ENCODE assay signal across 11 cellular contexts in the genomic region with DNA sequence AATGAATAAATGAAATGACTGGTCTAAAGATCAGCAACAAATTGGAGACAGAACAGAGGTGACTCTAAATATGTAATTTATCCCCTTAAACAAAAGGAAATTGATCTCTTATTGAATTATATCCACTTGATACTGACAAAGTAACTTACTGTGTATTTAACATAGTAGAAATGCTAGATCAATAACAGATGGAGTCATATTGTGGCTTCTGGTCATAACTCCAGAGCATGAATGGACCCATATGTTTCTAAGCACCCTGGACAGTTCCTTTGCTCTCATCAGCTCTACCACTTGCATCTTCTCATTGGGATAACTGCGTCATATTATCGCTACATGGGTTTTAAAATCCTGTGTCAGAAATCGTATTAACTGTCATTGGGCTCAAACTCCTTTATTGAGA.
DNase-seq lines count a peak whose midpoint lies in the region; ATAC-seq and TF ChIP-seq lines count a peak whose summit lies in the region.
"Had no signal": no experiment of that assay in that cellular context is flagged by ENCODE, and none has a peak within 500 bp of the region (broad histone marks: within the 10 kb centered on the region; RNA-seq: fewer than 3 reads in every experiment).

No MANE protein-coding gene starts in this region.

- peak; percentile 69 for DNase-seq in AG20443 (ENCODE audit: low spot score)
- peak; percentile 68 for DNase-seq in HT-29 (ENCODE audit: low spot score)
- DNase-seq in iPS-NIHi11 (ENCODE audit: low spot score) = peak; percentile 43
- no peak for DNase-seq in esophagus muscularis mucosa (ENCODE audit: extremely low spot score)
- no peak for DNase-seq in retina
- DNase-seq: activated CD8-positive, alpha-beta memory T cell treated with anti-CD3 and anti-CD28 coated beads, Interleukin-2, amount 50 U/mL, for 4 hours; Peyer's patch; stimulated activated CD4-positive, alpha-beta T cell treated with anti-CD3 and anti-CD28 coated beads, Interleukin-4, amount 100 ng/mL, for 4 hours had no signal

- H3K4me1 Mint-ChIP-seq in activated T-helper 17 cell treated with anti-CD3 and anti-CD28 coated beads, Interleukin-2, amount 50 U/mL, for 72 hours = peaks cover 29% of the 10 kb centered on the region

- no peaks in the 10 kb centered on the region for H3K36me3 ChIP-seq in esophagus muscularis mucosa
- H3K36me3 ChIP-seq: Peyer's patch had no signal

- peak; percentile 42 for ATAC-seq in activated T-helper 17 cell treated with anti-CD3 and anti-CD28 coated beads, Interleukin-2, amount 50 U/mL, for 72 hours (replicated peaks)
- no peak for ATAC-seq in GM21717 (IDR thresholded peaks at IDR 0.05; ENCODE audit: unreplicated experiment)
- ATAC-seq in GM21786 (IDR thresholded peaks at IDR 0.05; ENCODE audit: unreplicated experiment) = no peak

- intact Hi-C loops in esophagus muscularis mucosa (cut with DNase I) = no loop called here

- no peaks in the 10 kb centered on the region for H3K9me3 ChIP-seq in esophagus muscularis mucosa
- H3K9me3 ChIP-seq: Peyer's patch had no signal

- H3K4me1 ChIP-seq in esophagus muscularis mucosa = peaks cover 0 to 20% (median 13%) of the 10 kb centered on the region in 4 donors
- H3K4me1 ChIP-seq: Peyer's patch had no signal

- no peak overlapping the region for H3K4me3 Mint-ChIP-seq in activated T-helper 17 cell treated with anti-CD3 and anti-CD28 coated beads, Interleukin-2, amount 50 U/mL, for 72 hours

- no peak overlapping the region for H3K4me3 ChIP-seq in esophagus muscularis mucosa
- H3K4me3 ChIP-seq: Peyer's patch had no signal

- no peaks in the 10 kb centered on the region for H3K36me3 Mint-ChIP-seq in activated T-helper 17 cell treated with anti-CD3 and anti-CD28 coated beads, Interleukin-2, amount 50 U/mL, for 72 hours (ENCODE audit: low read depth)

- TF ChIP-seq CTCF in esophagus muscularis mucosa (IDR thresholded peaks at IDR 0.05) = no peak

- no peaks in the 10 kb centered on the region for H3K27me3 Mint-ChIP-seq in activated T-helper 17 cell treated with anti-CD3 and anti-CD28 coated beads, Interleukin-2, amount 50 U/mL, for 72 hours

- H3K27ac ChIP-seq in esophagus muscularis mucosa (replicated peaks in 1 of 4) = no peak overlapping the region
- H3K27ac ChIP-seq: Peyer's patch had no signal

- H3K27me3 ChIP-seq in esophagus muscularis mucosa = no peaks in the 10 kb centered on the region
- H3K27me3 ChIP-seq: Peyer's patch had no signal

- no peak for TF ChIP-seq EP300 in esophagus muscularis mucosa (IDR thresholded peaks at IDR 0.05)

- TF ChIP-seq POLR2A in esophagus muscularis mucosa (IDR thresholded peaks at IDR 0.05; ENCODE audit: low read depth) = no peak

- H3K9me3 Mint-ChIP-seq in activated T-helper 17 cell treated with anti-CD3 and anti-CD28 coated beads, Interleukin-2, amount 50 U/mL, for 72 hours = peaks cover 11% of the 10 kb centered on the region

- H3K27ac Mint-ChIP-seq in activated T-helper 17 cell treated with anti-CD3 and anti-CD28 coated beads, Interleukin-2, amount 50 U/mL, for 72 hours = no peak overlapping the region

- WGBS in esophagus muscularis mucosa = 56% methylated on average over 3 of the region's 3 CpGs

Comparison
In these comparisons a context has a peak if more than half of its experiments do, and no peak if none do; other contexts are left out.
1. DNase-seq: peak in AG20443 (single experiment), HT-29 (single experiment) and iPS-NIHi11 (single experiment); none in esophagus muscularis mucosa (single experiment) and retina (single experiment).